ENCODE assay signal across 1 cellular context in genomic region chr12:106288510-106289195, GRCh38.
TF ChIP-seq lines count a peak whose summit lies in the region.

No MANE protein-coding gene starts in this region.

TF ChIP-seq in HepG2, 621 proteins besides CTCF, POLR2A, EP300 and RAD21 (continued from another document and continues in another):
- TF ChIP-seq THRA (CRISPR knock-in tag; IDR thresholded peaks at IDR 0.05; ENCODE audit: borderline replicate concordance): 0 out of 2 replicates have a peak, but pooled peaks have one; percentile 21
- TF ChIP-seq KMT2B (CRISPR knock-in tag; IDR thresholded peaks at IDR 0.05): no peak
- TF ChIP-seq POLR2AphosphoS5 (IDR thresholded peaks at IDR 0.05; ENCODE audit: low read depth, low read length): no peak
- 0 out of 2 replicates have a peak, but pooled peaks have one; percentile 53 for TF ChIP-seq RFXANK (CRISPR knock-in tag; IDR thresholded peaks at IDR 0.05)
- TF ChIP-seq ZFY (CRISPR knock-in tag; IDR thresholded peaks at IDR 0.05): 0 out of 2 replicates have a peak, but pooled peaks have one; percentile 22
- TF ChIP-seq MLLT10 (CRISPR knock-in tag; IDR thresholded peaks at IDR 0.05): no peak
- no peak for TF ChIP-seq HCFC1 (IDR thresholded peaks at IDR 0.05; ENCODE audit: low read depth, low read length)
- peak; percentile 44; the same call in 1 of the 2 replicates for TF ChIP-seq TFDP2 (CRISPR knock-in tag; IDR thresholded peaks at IDR 0.05)
- no peak for TF ChIP-seq PTBP1 (IDR thresholded peaks at IDR 0.05; ENCODE audit: low read depth, low read length, poor library complexity, severe bottlenecking)
- TF ChIP-seq PRDM10 (CRISPR knock-in tag; IDR thresholded peaks at IDR 0.05; ENCODE audit: low read depth): peak; percentile 79; the same call in 1 of the 2 replicates
- TF ChIP-seq ZBTB39 (CRISPR knock-in tag; IDR thresholded peaks at IDR 0.05): peak; percentile 83; the same call in 1 of the 2 replicates
- TF ChIP-seq MTA1 (CRISPR knock-in tag; IDR thresholded peaks at IDR 0.05; ENCODE audit: borderline replicate concordance): no peak
- no peak for TF ChIP-seq SETDB1 (CRISPR knock-in tag; IDR thresholded peaks at IDR 0.05; ENCODE audit: borderline replicate concordance)
- no peak for TF ChIP-seq PBX3 (CRISPR knock-in tag; IDR thresholded peaks at IDR 0.05; ENCODE audit: borderline replicate concordance)
- TF ChIP-seq SRSF9 (IDR thresholded peaks at IDR 0.05; ENCODE audit: borderline replicate concordance, insufficient read depth, low read depth, low read length, poor library complexity, severe bottlenecking): no peak
- TF ChIP-seq CREB1 (IDR thresholded peaks at IDR 0.05): 0 out of 2 replicates have a peak, but pooled peaks have one; percentile 35
- peak; percentile 59 for TF ChIP-seq CREB1 (CRISPR knock-in tag; IDR thresholded peaks at IDR 0.05)
- TF ChIP-seq SNAPC2 (CRISPR knock-in tag; IDR thresholded peaks at IDR 0.05): no peak
- TF ChIP-seq ZNF414 (CRISPR knock-in tag; IDR thresholded peaks at IDR 0.05): no peak
- TF ChIP-seq ZBTB7A (CRISPR knock-in tag; IDR thresholded peaks at IDR 0.05): no peak
- no peak for TF ChIP-seq LRRFIP1 (CRISPR knock-in tag; conservative IDR thresholded peaks at IDR 0.05)
- peak; percentile 29; the same call in 1 of the 2 replicates for TF ChIP-seq ZNF44 (CRISPR knock-in tag; IDR thresholded peaks at IDR 0.05)
- peak; percentile 56; the same call in 1 of the 2 replicates for TF ChIP-seq ATF2 (CRISPR knock-in tag; IDR thresholded peaks at IDR 0.05)
- no peak for TF ChIP-seq HIC2 (CRISPR knock-in tag; IDR thresholded peaks at IDR 0.05; ENCODE audit: low read depth)
- TF ChIP-seq ZNF841 (CRISPR knock-in tag; IDR thresholded peaks at IDR 0.05; ENCODE audit: borderline replicate concordance): no peak
- TF ChIP-seq POLR2AphosphoS2 (IDR thresholded peaks at IDR 0.05; ENCODE audit: low read depth, low read length): no peak
- TF ChIP-seq FUBP1 (CRISPR knock-in tag; IDR thresholded peaks at IDR 0.05; ENCODE audit: borderline replicate concordance): no peak
- TF ChIP-seq ZNF101 (CRISPR knock-in tag; IDR thresholded peaks at IDR 0.05; ENCODE audit: borderline replicate concordance, low read depth): no peak
- no peak for TF ChIP-seq SRSF1 (optimal IDR thresholded peaks at IDR 0.05; ENCODE audit: low read depth, low read length)
- TF ChIP-seq ZNF333 (CRISPR knock-in tag; IDR thresholded peaks at IDR 0.05; ENCODE audit: borderline replicate concordance): no peak
- TF ChIP-seq WIZ (CRISPR knock-in tag; IDR thresholded peaks at IDR 0.05): no peak
- TF ChIP-seq PBX2 (CRISPR knock-in tag; IDR thresholded peaks at IDR 0.05): peak; percentile 27; the same call in 1 of the 2 replicates
- TF ChIP-seq ISL2 (CRISPR knock-in tag; IDR thresholded peaks at IDR 0.05): no peak; the same call in 1 of the 2 replicates
- no peak for TF ChIP-seq ZNF24 (IDR thresholded peaks at IDR 0.05)
- peak; percentile 77 for TF ChIP-seq ZNF652 (CRISPR knock-in tag; IDR thresholded peaks at IDR 0.05; ENCODE audit: borderline replicate concordance, low read depth)
- no peak for TF ChIP-seq ZMAT5 (CRISPR knock-in tag; IDR thresholded peaks at IDR 0.05; ENCODE audit: borderline replicate concordance, low read depth)
